ENCODE assay signal across 19 cellular contexts in the genomic region with DNA sequence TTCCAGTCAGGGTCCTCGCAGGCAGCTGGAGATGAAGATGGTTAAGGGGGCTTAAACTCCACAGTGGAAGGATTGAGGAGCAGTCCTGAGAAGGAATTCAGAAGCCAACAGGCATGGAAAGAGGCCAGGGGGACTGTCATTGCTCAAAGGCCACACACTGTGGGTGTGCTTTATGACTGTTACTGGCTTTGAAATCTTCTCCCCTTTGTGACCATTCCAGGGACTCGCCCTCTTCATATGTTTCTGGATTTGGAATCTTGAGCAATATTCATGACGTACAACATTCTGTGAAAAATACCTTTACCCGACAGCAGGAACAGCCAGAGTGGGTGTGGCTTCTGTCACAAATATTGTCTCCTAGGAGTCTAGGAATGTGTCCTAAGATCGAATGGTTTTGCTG. TPM values are rescaled to one million over a fixed set of nuclear protein-coding genes. Genes with fewer than 3 reads are reported as not detected.
DNase-seq lines count a peak whose midpoint lies in the region; ATAC-seq lines count a peak whose summit lies in the region.
"Had no signal": no experiment of that assay in that cellular context is flagged by ENCODE, and none has a peak within 500 bp of the region (broad histone marks: within the 10 kb centered on the region; RNA-seq: fewer than 3 reads in every experiment).

No MANE protein-coding gene starts in this region.

- H3K9me3 Mint-ChIP-seq in stimulated activated memory B cell treated with anti-CD40 and anti-IgM and Interleukin-4, amounts not matched to agents 10 μg/mL and 1 μg/mL and 100 μg/mL, for 72 hours: peaks cover 3% of the 10 kb centered on the region

- DNase-seq in LoVo (ENCODE audit: low spot score) (peak; percentile 58), HuH-7.5 (ENCODE audit: low spot score) (no peak)
- DNase-seq: Caco-2; CD4-positive, CD25-positive, alpha-beta regulatory T cell; CD8-positive, alpha-beta T cell; DMS153; DND-41; GM23248; H9 had no signal

- H3K4me3 Mint-ChIP-seq in stimulated activated memory B cell treated with anti-CD40 and anti-IgM and Interleukin-4, amounts not matched to agents 10 μg/mL and 1 μg/mL and 100 μg/mL, for 72 hours: no peak overlapping the region
- H3K4me3 Mint-ChIP-seq: B cell; CD4-positive, CD25-positive, alpha-beta regulatory T cell; CD8-positive, alpha-beta T cell; H9 had no signal

- H3K4me1 ChIP-seq in mucosa of rectum (ENCODE audit: control insufficient read depth in 2 of 2, insufficient read depth in 2 of 2, low read length in 2 of 2): peaks cover 13 to 35% of the 10 kb centered on the region in 2 donors
- H3K4me1 ChIP-seq: Caco-2 had no signal

- H3K27ac ChIP-seq in mucosa of rectum (ENCODE audit: low read depth in 2 of 2, low read length in 2 of 2): peak overlapping the region; percentile 77 to 89
- H3K27ac ChIP-seq: BLaER1, C4-2B, GM23248 had no signal

- no peak overlapping the region for H3K4me3 ChIP-seq in mucosa of rectum (ENCODE audit: low read length in 2 of 2)
- H3K4me3 ChIP-seq: BLaER1, GM23248 had no signal

- no peak overlapping the region for H3K27ac Mint-ChIP-seq in stimulated activated memory B cell treated with anti-CD40 and anti-IgM and Interleukin-4, amounts not matched to agents 10 μg/mL and 1 μg/mL and 100 μg/mL, for 72 hours
- H3K27ac Mint-ChIP-seq: B cell; CD4-positive, CD25-positive, alpha-beta regulatory T cell; CD8-positive, alpha-beta T cell; H9 had no signal

- H3K27me3 Mint-ChIP-seq in stimulated activated memory B cell treated with anti-CD40 and anti-IgM and Interleukin-4, amounts not matched to agents 10 μg/mL and 1 μg/mL and 100 μg/mL, for 72 hours: peaks cover 52% of the 10 kb centered on the region

- no peaks in the 10 kb centered on the region for H3K36me3 Mint-ChIP-seq in stimulated activated memory B cell treated with anti-CD40 and anti-IgM and Interleukin-4, amounts not matched to agents 10 μg/mL and 1 μg/mL and 100 μg/mL, for 72 hours
- H3K36me3 Mint-ChIP-seq: CD4-positive, CD25-positive, alpha-beta regulatory T cell; CD8-positive, alpha-beta T cell had no signal

- H3K27me3 ChIP-seq in mucosa of rectum (ENCODE audit: control insufficient read depth in 2 of 2, insufficient read depth in 2 of 2, low read length in 2 of 2): peaks cover 3 to 9% of the 10 kb centered on the region in 2 donors
- H3K27me3 ChIP-seq: BLaER1 had no signal

- peaks cover 0 to 2% of the 10 kb centered on the region in 2 donors for H3K36me3 ChIP-seq in mucosa of rectum (ENCODE audit: control insufficient read depth in 2 of 2, insufficient read depth in 2 of 2, low read length in 2 of 2)
- H3K36me3 ChIP-seq: BLaER1 had no signal

- H3K9me3 ChIP-seq in mucosa of rectum (ENCODE audit: control insufficient read depth in 2 of 2, low read length in 2 of 2): peaks cover 0 to 3% of the 10 kb centered on the region in 2 donors

- peaks cover 7% of the 10 kb centered on the region for H3K4me1 Mint-ChIP-seq in stimulated activated memory B cell treated with anti-CD40 and anti-IgM and Interleukin-4, amounts not matched to agents 10 μg/mL and 1 μg/mL and 100 μg/mL, for 72 hours
- H3K4me1 Mint-ChIP-seq: CD4-positive, CD25-positive, alpha-beta regulatory T cell; H9 had no signal

- ATAC-seq in esophagus mucosa (peak; percentile 72), HG03175 (IDR thresholded peaks at IDR 0.05; ENCODE audit: unreplicated experiment) (no peak)
- no peak for ATAC-seq in stimulated activated memory B cell treated with anti-CD40 and anti-IgM and Interleukin-4, amounts not matched to agents 10 μg/mL and 1 μg/mL and 100 μg/mL, for 72 hours
- ATAC-seq: CD8-positive, alpha-beta T cell; HCT116 had no signal

- H3K9ac ChIP-seq in mucosa of rectum (ENCODE audit: low read depth in 1 of 2, low read length in 2 of 2): peak overlapping the region in 1 of 2 donors; percentile 47
- H3K9ac ChIP-seq: BLaER1, GM23248 had no signal

RNA-seq across cellular contexts. Expression of a gene that starts 16.6 kb away (rescaled TPM):
- total RNA-seq in esophagus mucosa: 71.9 TPM
- total RNA-seq: A172; B cell; Caco-2; CD4-positive, CD25-positive, alpha-beta regulatory T cell; CD8-positive, alpha-beta T cell; GM23248; H1; H9 had no signal

RNA-seq across cellular contexts. Expression of a gene that starts 36.9 kb away (rescaled TPM):
- 369 TPM for total RNA-seq in esophagus mucosa
- total RNA-seq: A172; B cell; CD4-positive, CD25-positive, alpha-beta regulatory T cell; CD8-positive, alpha-beta T cell; GM23248; H1; H9 had no signal

RNA-seq across cellular contexts. Expression of a gene that starts 44.6 kb away (rescaled TPM):
- 0.24 TPM for total RNA-seq in esophagus mucosa
- total RNA-seq: A172; B cell; Caco-2; CD8-positive, alpha-beta T cell; GM23248; H1; H9 had no signal
